Comparison of ENCODE assay signal across 19 cellular contexts in the genomic region with DNA sequence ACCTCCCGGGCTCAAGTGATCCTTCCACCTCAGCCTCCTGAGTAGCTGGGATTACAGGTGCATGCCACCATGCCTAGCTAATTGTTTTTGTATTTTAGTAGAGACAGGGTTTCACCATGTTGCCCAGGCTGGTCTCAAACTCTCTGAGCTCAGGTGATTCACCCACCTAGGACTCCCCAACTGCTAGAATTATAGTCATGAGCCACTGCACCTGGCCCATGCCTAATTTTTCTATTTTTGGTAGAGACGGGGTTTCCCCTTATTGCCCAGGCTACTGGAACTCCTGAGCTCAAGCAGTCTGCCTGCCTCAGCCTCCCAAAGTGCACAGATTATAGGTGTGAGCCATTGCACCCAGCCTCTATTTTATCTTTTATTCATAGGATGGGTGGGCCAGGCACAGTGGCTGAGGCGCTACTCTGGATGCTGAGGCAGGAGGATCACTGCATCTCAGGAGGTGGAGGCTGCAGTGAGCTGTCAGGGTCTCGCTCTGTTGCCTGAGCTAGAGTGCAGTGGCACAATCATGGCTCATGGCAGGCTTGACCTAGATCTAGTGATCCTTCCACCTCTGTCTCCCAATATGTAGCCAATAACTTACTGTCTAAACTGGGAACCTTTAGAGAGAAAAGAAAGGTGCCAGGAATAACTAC.
"Had no signal": no experiment of that assay in that cellular context is flagged by ENCODE, and none has a peak within 500 bp of the region (broad histone marks: within the 10 kb centered on the region; RNA-seq: fewer than 3 reads in every experiment).

No MANE protein-coding gene starts in this region.

- H3K4me1 ChIP-seq: tibial nerve, vagina had no signal

- H3K27me3 ChIP-seq: brain microvascular endothelial cell, esophagus squamous epithelium, ovary, right lobe of liver, tibial nerve, vagina had no signal

- DNase-seq: activated CD4-positive, alpha-beta T cell treated with anti-CD3 and anti-CD28 coated beads for 4 hours; activated CD4-positive, alpha-beta T cell treated with anti-CD3 and anti-CD28 coated beads, Interleukin-2, amount 50 U/mL, for 4 hours; activated gamma-delta T cell; activated naive CD4-positive, alpha-beta T cell treated with anti-CD3 and anti-CD28 coated beads, Interleukin-2, amount 50 U/mL, for 16 hours; amniotic stem cell; brain microvascular endothelial cell; central memory CD4-positive, alpha-beta T cell; esophagus squamous epithelium; left cardiac atrium; naive B cell; nephron progenitor cell; ovary; right lobe of liver; stimulated activated CD4-positive, alpha-beta T cell treated with anti-CD3 and anti-CD28 coated beads, Interleukin-4, amount 100 ng/mL, for 4 hours; stimulated activated CD8-positive, alpha-beta memory T cell treated with anti-CD3 and anti-CD28 coated beads, Interleukin-4, amount 100 ng/mL, for 48 hours had no signal

- ATAC-seq: left cardiac atrium; right lobe of liver; stimulated activated memory B cell treated with anti-CD40 and anti-IgM and Interleukin-4, amounts not matched to agents 10 μg/mL and 1 μg/mL and 100 μg/mL, for 72 hours had no signal

- H3K9me3 ChIP-seq: esophagus squamous epithelium, ovary, right lobe of liver, tibial nerve, vagina had no signal

- H3K4me3 ChIP-seq: esophagus squamous epithelium, ovary, right lobe of liver, tibial nerve, vagina had no signal

- H3K27ac ChIP-seq: brain microvascular endothelial cell, ovary, right lobe of liver, tibial nerve, vagina, VCaP had no signal

- H3K36me3 ChIP-seq: ovary had no signal
